17 cellular contexts compared by ENCODE assay signal in the genomic region with DNA sequence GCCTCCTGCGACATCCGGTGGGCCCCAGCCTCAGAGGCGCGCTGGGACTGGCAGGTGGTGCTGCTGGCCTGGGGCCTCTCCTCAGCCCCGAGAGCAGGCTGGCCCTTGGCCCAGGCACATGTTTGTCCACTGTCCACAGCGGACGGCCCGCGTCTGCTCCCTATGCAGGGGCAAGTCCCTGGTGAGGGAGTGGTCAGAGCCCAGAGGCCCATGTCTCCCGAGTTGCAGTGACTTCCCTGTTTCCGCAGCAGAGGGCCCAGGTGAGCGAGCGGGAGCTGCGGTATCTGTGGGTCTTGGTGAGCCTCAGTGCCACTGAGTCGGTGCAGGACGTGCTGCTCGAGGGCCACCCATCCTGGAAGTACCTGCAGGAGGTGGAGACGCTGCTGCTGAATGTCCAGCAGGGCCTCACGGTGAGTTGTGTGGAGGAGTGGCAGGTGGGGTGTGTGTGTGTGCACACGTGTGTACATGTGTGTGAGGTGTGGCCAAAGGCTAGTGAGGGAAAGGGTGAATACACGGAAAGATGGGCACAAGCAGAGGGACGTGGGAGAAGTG. TPM values are rescaled to one million over a fixed set of nuclear protein-coding genes. Genes with fewer than 3 reads are reported as not detected.
DNase-seq lines count a peak whose midpoint lies in the region; FAIRE-seq and TF ChIP-seq lines count a peak whose summit lies in the region.
"Had no signal": no experiment of that assay in that cellular context is flagged by ENCODE, and none has a peak within 500 bp of the region (broad histone marks: within the 10 kb centered on the region; RNA-seq: fewer than 3 reads in every experiment).

No MANE protein-coding gene starts in this region.

- H3K27me3 ChIP-seq in trophoblast cell (ENCODE audit: insufficient read depth, low read length): no peaks in the 10 kb centered on the region

- H3K9ac ChIP-seq in trophoblast cell (ENCODE audit: low read length): no peak overlapping the region

- H3K36me3 ChIP-seq in trophoblast cell (ENCODE audit: control insufficient read depth in 1 of 2, insufficient read depth in 2 of 2, low read length in 2 of 2): peaks cover 1 to 2% of the 10 kb centered on the region in 2 experiments

- TF ChIP-seq CTCF in VCaP (conservative IDR thresholded peaks at IDR 0.05): peak; percentile 62

- H2AFZ ChIP-seq in trophoblast cell (ENCODE audit: insufficient read depth, low read length, poor library complexity): no peak overlapping the region

- peaks cover 3% of the 10 kb centered on the region for H3K9me3 ChIP-seq in trophoblast cell (ENCODE audit: insufficient read depth, low read depth, low read length)

- no peak overlapping the region for H3K4me2 ChIP-seq in trophoblast cell (ENCODE audit: low read length)

- H3K79me2 ChIP-seq in trophoblast cell (ENCODE audit: control insufficient read depth, insufficient read depth, low read length, poor library complexity): no peaks in the 10 kb centered on the region

- H2BK12ac ChIP-seq in trophoblast cell (ENCODE audit: low read length): no peak overlapping the region

- H4K91ac ChIP-seq in trophoblast cell (ENCODE audit: low read depth, low read length): no peak overlapping the region

- H3K79me1 ChIP-seq in trophoblast cell (ENCODE audit: low read length): no peaks in the 10 kb centered on the region

- H2AK5ac ChIP-seq in trophoblast cell (ENCODE audit: low read length): no peak overlapping the region

- no peak overlapping the region for H3K4ac ChIP-seq in trophoblast cell (ENCODE audit: low read depth, low read length)

- no peak overlapping the region for H3K14ac ChIP-seq in trophoblast cell (ENCODE audit: low read length)

- peak overlapping the region; percentile 32 for H4K12ac ChIP-seq in trophoblast cell (ENCODE audit: low read depth, low read length)

- H3K4me3 ChIP-seq in trophoblast cell (ENCODE audit: low read depth, low read length): peak overlapping the region; percentile 56
- H3K4me3 ChIP-seq: GM12878 had no signal

- peaks cover 5 to 7% of the 10 kb centered on the region in 2 experiments for H3K4me1 ChIP-seq in trophoblast cell (ENCODE audit: control insufficient read depth in 1 of 2, insufficient read depth in 2 of 2, low read length in 2 of 2)

- H2BK5ac ChIP-seq in trophoblast cell (ENCODE audit: low read depth, low read length, poor library complexity): no peak overlapping the region

- DNase-seq in HTR-8/SVneo (ENCODE audit: insufficient read length, low spot score) (no peak), left kidney (ENCODE audit: low read depth, low spot score) (peak; percentile 49), trophoblast cell (peak; percentile 23 to 38), COLO829 (ENCODE audit: low spot score) (no peak), islet precursor cell (no peak), NCI-H82 treated with DMSO at 0.1 percent for 48 hours (lab: John Stamatoyannopoulos, UW; ENCODE audit: unreplicated experiment) (no peak)
- DNase-seq in stimulated activated naive CD4-positive, alpha-beta T cell treated with Interleukin-2 at 50 U/mL for 16 hours (lab: John Stamatoyannopoulos, UW): no peak
- DNase-seq: AML-193; Calu3; CD4-positive, CD25-positive, alpha-beta regulatory T cell; KG1; MM.1S; NCI-H2029; NCI-H2171 treated with DMSO at 0.1 percent for 48 hours; NCI-H774 had no signal

- no peak overlapping the region for H4K8ac ChIP-seq in trophoblast cell (ENCODE audit: low read depth, low read length)

- no CpG with 5 or more reads among the region's 22 CpGs for WGBS in trophoblast cell (ENCODE audit: extremely low coverage, insufficient coverage, insufficient read length)

- no peak overlapping the region; the same call in 1 of the 2 replicates for H3K27ac ChIP-seq in VCaP
- no peak overlapping the region for H3K27ac ChIP-seq in trophoblast cell (ENCODE audit: low read depth, low read length)

- H3K18ac ChIP-seq in trophoblast cell (ENCODE audit: low read length): no peak overlapping the region

- H2BK120ac ChIP-seq in trophoblast cell (ENCODE audit: insufficient read depth, low read length, poor library complexity): no peak overlapping the region

- FAIRE-seq in HTR-8/SVneo (lab: Jason Lieb, UNC): peak; percentile 9
- FAIRE-seq: GM12878 had no signal

- no peak overlapping the region for H3K23ac ChIP-seq in trophoblast cell (ENCODE audit: low read length)

RNA-seq across cellular contexts. Expression of a gene that starts 10.4 kb away (rescaled TPM):
- 0.15 and 0.18 TPM in 2 replicates for polyA plus RNA-seq in trophoblast cell (2013)
- polyA plus RNA-seq: CD4-positive, CD25-positive, alpha-beta regulatory T cell had no signal

RNA-seq across cellular contexts. Expression of a gene that starts 29.1 kb away (rescaled TPM):
- polyA plus RNA-seq in trophoblast cell (2013): 164 and 171 TPM in 2 replicates
- polyA plus RNA-seq: CD4-positive, CD25-positive, alpha-beta regulatory T cell had no signal

Comparison
In these comparisons a context has a peak if more than half of its experiments do, and no peak if none do; other contexts are left out.
1. DNase-seq: peak in left kidney (single experiment) and trophoblast cell (2 of 2); none in HTR-8/SVneo (single experiment), COLO829 (single experiment), stimulated activated naive CD4-positive, alpha-beta T cell treated with Interleukin-2 at 50 U/mL for 16 hours (single experiment), islet precursor cell (single experiment) and NCI-H82 treated with DMSO at 0.1 percent for 48 hours (single experiment).